In genomic region chr2:191299009-191299408, GRCh38 we compare ENCODE assay signal across 2 cellular contexts.
TF ChIP-seq lines count a peak whose summit lies in the region.

No MANE protein-coding gene starts in this region.

TF ChIP-seq in Ishikawa, 13 proteins besides CTCF, POLR2A, EP300 and RAD21:
- TF ChIP-seq MAX (IDR thresholded peaks at IDR 0.05) (no peak), TAF1 (IDR thresholded peaks at IDR 0.05; ENCODE audit: low read depth) (no peak), CEBPB (IDR thresholded peaks at IDR 0.05) (no peak), TEAD4 (IDR thresholded peaks at IDR 0.05) (no peak), CREB1 (IDR thresholded peaks at IDR 0.05; ENCODE audit: low read depth) (no peak), FOXM1 (IDR thresholded peaks at IDR 0.05; ENCODE audit: borderline replicate concordance, low read depth) (no peak), TCF12 (IDR thresholded peaks at IDR 0.05; ENCODE audit: low read depth) (no peak), USF1 (IDR thresholded peaks at IDR 0.05) (no peak), EGR1 (IDR thresholded peaks at IDR 0.05) (no peak), REST (IDR thresholded peaks at IDR 0.05; ENCODE audit: low read depth) (no peak), ZBTB7A (IDR thresholded peaks at IDR 0.05; ENCODE audit: low read depth) (no peak), NFIC (IDR thresholded peaks at IDR 0.05) (no peak), YY1 (IDR thresholded peaks at IDR 0.05; ENCODE audit: low read depth) (no peak)
TF ChIP-seq in Ishikawa: peak in this region for 0.

TF ChIP-seq in H1, 55 proteins besides CTCF, POLR2A, EP300 and RAD21 (continued from another document):
- TF ChIP-seq KDM1A (IDR thresholded peaks at IDR 0.05; ENCODE audit: borderline replicate concordance, low read length) (no peak), SP1 (IDR thresholded peaks at IDR 0.05; ENCODE audit: low read depth, low read length) (no peak), ATF3 (IDR thresholded peaks at IDR 0.05; ENCODE audit: insufficient read depth, low read depth, low read length) (no peak), TEAD4 (IDR thresholded peaks at IDR 0.05; ENCODE audit: low read depth, low read length) (no peak), SP4 (IDR thresholded peaks at IDR 0.05; ENCODE audit: low read length) (no peak), RFX5 (IDR thresholded peaks at IDR 0.05; ENCODE audit: borderline replicate concordance, low read depth, low read length) (no peak), TBP (IDR thresholded peaks at IDR 0.05; ENCODE audit: low read depth, low read length) (no peak), TAF7 (optimal IDR thresholded peaks at IDR 0.05; ENCODE audit: borderline replicate concordance, low read depth, low read length) (no peak), SIN3A (conservative IDR thresholded peaks at IDR 0.05 in 1 of 2, IDR thresholded peaks at IDR 0.05 in 1 of 2; ENCODE audit: low read depth in 1 of 2, low read length in 2 of 2) (no peak), RXRA (IDR thresholded peaks at IDR 0.05; ENCODE audit: insufficient read depth, low read depth, low read length) (no peak), SIX5 (IDR thresholded peaks at IDR 0.05; ENCODE audit: low read depth, low read length) (no peak), CEBPB (IDR thresholded peaks at IDR 0.05; ENCODE audit: low read depth, low read length) (no peak), KDM4A (IDR thresholded peaks at IDR 0.05; ENCODE audit: low read depth, low read length, severe bottlenecking) (no peak), CHD1 (IDR thresholded peaks at IDR 0.05; ENCODE audit: low read depth, low read length) (no peak)
TF ChIP-seq in H1: peak in this region for 0.
